7 cellular contexts compared by ENCODE assay signal in genomic region chr1:148060294-148060701, GRCh38.
DNase-seq lines count a peak whose midpoint lies in the region; ATAC-seq and TF ChIP-seq lines count a peak whose summit lies in the region.
"Not testable (repeated sequence)": the region's sequence is repeated elsewhere in the genome, so short reads cannot be mapped to it uniquely, and the experiment has no call there.

No MANE protein-coding gene starts in this region.

- H3K4me1 Mint-ChIP-seq in activated T-cell treated with anti-CD3 and anti-CD28 coated beads, Interleukin-2, amount 50 U/mL, for 4 hours (ENCODE audit: low read depth); natural killer cell; stimulated activated effector memory CD8-positive, alpha-beta T cell treated with anti-CD3 and anti-CD28 coated beads, Interleukin-12 subunit alpha, Interleukin-12 subunit beta, amount 100 ng/mL, for 72 hours: not testable (repeated sequence)

- peak overlapping the region; percentile 69 for H3K4me3 Mint-ChIP-seq in activated T-cell treated with anti-CD3 and anti-CD28 coated beads, Interleukin-2, amount 50 U/mL, for 4 hours
- peak overlapping the region; percentile 71 for H3K4me3 Mint-ChIP-seq in natural killer cell
- H3K4me3 Mint-ChIP-seq in stimulated activated effector memory CD8-positive, alpha-beta T cell treated with anti-CD3 and anti-CD28 coated beads, Interleukin-12 subunit alpha, Interleukin-12 subunit beta, amount 100 ng/mL, for 72 hours, result peak overlapping the region; percentile 72

- H3K27me3 Mint-ChIP-seq in activated T-cell treated with anti-CD3 and anti-CD28 coated beads, Interleukin-2, amount 50 U/mL, for 4 hours (ENCODE audit: low read depth), result not testable (repeated sequence)
- peaks cover 10 to 14% of the 10 kb centered on the region in 2 donors for H3K27me3 Mint-ChIP-seq in natural killer cell (ENCODE audit: low read depth in 2 of 2)

- intact Hi-C loops in Right ventricle myocardium superior (cut with DNase I); natural killer cell (cut with micrococcal nuclease): not testable (repeated sequence)

- H3K36me3 Mint-ChIP-seq in activated T-cell treated with anti-CD3 and anti-CD28 coated beads, Interleukin-2, amount 50 U/mL, for 4 hours (ENCODE audit: insufficient read depth); natural killer cell; stimulated activated effector memory CD8-positive, alpha-beta T cell treated with anti-CD3 and anti-CD28 coated beads, Interleukin-12 subunit alpha, Interleukin-12 subunit beta, amount 100 ng/mL, for 72 hours: not testable (repeated sequence)

- in situ Hi-C loops in brain microvascular endothelial cell (cut with HindIII; ENCODE audit: low pct_ligation_motif_present, low sequenced_read_pairs), result not testable (repeated sequence)

- not testable (repeated sequence) for H3K27me3 ChIP-seq in brain microvascular endothelial cell (replicated peaks)

- not testable (repeated sequence) for TF ChIP-seq CTCF in GM12864 (IDR thresholded peaks at IDR 0.05; ENCODE audit: low read depth, low read length, missing control alignments); brain microvascular endothelial cell (IDR thresholded peaks at IDR 0.05; ENCODE audit: low read depth, low read length, missing control alignments); natural killer cell (IDR thresholded peaks at IDR 0.05)

- not testable (repeated sequence) for H3K27ac Mint-ChIP-seq in natural killer cell; stimulated activated effector memory CD8-positive, alpha-beta T cell treated with anti-CD3 and anti-CD28 coated beads, Interleukin-12 subunit alpha, Interleukin-12 subunit beta, amount 100 ng/mL, for 72 hours

- H3K27ac ChIP-seq in brain microvascular endothelial cell, result not testable (repeated sequence)

- H3K4me3 ChIP-seq in GM12864 (ENCODE audit: low read depth, low read length), result peak overlapping the region; percentile 36
- peak overlapping the region; percentile 31 for H3K4me3 ChIP-seq in brain microvascular endothelial cell (ENCODE audit: low read depth, low read length)

- H3K36me3 ChIP-seq in brain microvascular endothelial cell (replicated peaks), result not testable (repeated sequence)

- not testable (repeated sequence) for H3K9me3 Mint-ChIP-seq in activated T-cell treated with anti-CD3 and anti-CD28 coated beads, Interleukin-2, amount 50 U/mL, for 4 hours; natural killer cell; stimulated activated effector memory CD8-positive, alpha-beta T cell treated with anti-CD3 and anti-CD28 coated beads, Interleukin-12 subunit alpha, Interleukin-12 subunit beta, amount 100 ng/mL, for 72 hours

- ATAC-seq in SK-N-SH treated with all-trans-retinoic acid at 6 μM for 48 hours (peak; percentile 49), Right ventricle myocardium superior (ENCODE audit: poor library complexity) (peak; percentile 18), natural killer cell (peak; percentile 21 to 39 (median 22))
- ATAC-seq in activated T-cell treated with anti-CD3 and anti-CD28 coated beads, Interleukin-2, amount 50 U/mL, for 4 hours, result peak; percentile 42 to 45
- peak; percentile 16 for ATAC-seq in stimulated activated effector memory CD8-positive, alpha-beta T cell treated with anti-CD3 and anti-CD28 coated beads, Interleukin-12 subunit alpha, Interleukin-12 subunit beta, amount 100 ng/mL, for 72 hours

- DNase-seq in GM12864 (ENCODE audit: low read depth); activated T-cell treated with anti-CD3 and anti-CD28 coated beads, Interleukin-2, amount 50 U/mL, for 4 hours; brain microvascular endothelial cell; Right ventricle myocardium superior; natural killer cell; stimulated activated effector memory CD8-positive, alpha-beta T cell treated with anti-CD3 and anti-CD28 coated beads, Interleukin-12 subunit alpha, Interleukin-12 subunit beta, amount 100 ng/mL, for 72 hours (ENCODE audit: low spot score in 2 of 2): not testable (repeated sequence)
